Comparison of ENCODE assay signal across 1 cellular context in genomic region chr22:24156915-24157782, GRCh38.
TF ChIP-seq lines count a peak whose summit lies in the region.

No MANE protein-coding gene starts in this region.

TF ChIP-seq in HEK293, 187 proteins besides CTCF, POLR2A, EP300 and RAD21 (continued from another document and continues in another):
- TF ChIP-seq ZBTB10 (tag by site-specific recombination; IDR thresholded peaks at IDR 0.05), result peak; percentile 65; the same call in 1 of the 2 replicates
- TF ChIP-seq ZEB2 (tag by site-specific recombination; IDR thresholded peaks at IDR 0.05), result peak; percentile 53; the same call in 1 of the 2 replicates
- no peak for TF ChIP-seq ZNF473 (tag by site-specific recombination; IDR thresholded peaks at IDR 0.05)
- TF ChIP-seq ZNF692 (tag by site-specific recombination; IDR thresholded peaks at IDR 0.05), result peak; percentile 15; the same call in 1 of the 2 replicates
- no peak for TF ChIP-seq ZNF530 (tag by site-specific recombination; IDR thresholded peaks at IDR 0.05; ENCODE audit: low read depth)
- TF ChIP-seq ZNF426 (tag by site-specific recombination; IDR thresholded peaks at IDR 0.05), result no peak
- peak; percentile 41; the same call in 1 of the 2 replicates for TF ChIP-seq ZNF324 (tag by site-specific recombination; IDR thresholded peaks at IDR 0.05)
- TF ChIP-seq ZNF433 (tag by site-specific recombination; IDR thresholded peaks at IDR 0.05; ENCODE audit: low read depth), result no peak
- no peak for TF ChIP-seq ZFP37 (tag by site-specific recombination; IDR thresholded peaks at IDR 0.05)
- no peak for TF ChIP-seq ZNF521 (tag by site-specific recombination; IDR thresholded peaks at IDR 0.05)
- no peak for TF ChIP-seq ZNF184 (tag by site-specific recombination; IDR thresholded peaks at IDR 0.05)
- no peak for TF ChIP-seq ZBTB26 (tag by site-specific recombination; optimal IDR thresholded peaks at IDR 0.05)
- peak; percentile 96 for TF ChIP-seq GLIS1 (tag by site-specific recombination; IDR thresholded peaks at IDR 0.05)
- TF ChIP-seq KLF9 (tag by site-specific recombination; IDR thresholded peaks at IDR 0.05; ENCODE audit: low read depth), result peak; percentile 89
- peak; percentile 66 for TF ChIP-seq SP2 (tag by site-specific recombination; IDR thresholded peaks at IDR 0.05)
- TF ChIP-seq REST (tag by site-specific recombination; IDR thresholded peaks at IDR 0.05), result no peak
- TF ChIP-seq ZNF24 (tag by site-specific recombination; IDR thresholded peaks at IDR 0.05), result 0 out of 2 replicates have a peak, but pooled peaks have one; percentile 22
- no peak for TF ChIP-seq ZSCAN4 (tag by site-specific recombination; IDR thresholded peaks at IDR 0.05)
- TF ChIP-seq ZNF23 (tag by site-specific recombination; IDR thresholded peaks at IDR 0.05; ENCODE audit: borderline replicate concordance), result no peak
- no peak for TF ChIP-seq ZNF366 (tag by site-specific recombination; conservative IDR thresholded peaks at IDR 0.05)
- no peak for TF ChIP-seq ZNF624 (tag by site-specific recombination; IDR thresholded peaks at IDR 0.05)
- no peak for TF ChIP-seq ZNF202 (tag by site-specific recombination; IDR thresholded peaks at IDR 0.05; ENCODE audit: borderline replicate concordance)
- TF ChIP-seq PRDM4 (tag by site-specific recombination; IDR thresholded peaks at IDR 0.05), result no peak
- no peak for TF ChIP-seq ZNF513 (tag by site-specific recombination; IDR thresholded peaks at IDR 0.05)
- TF ChIP-seq PATZ1 (tag by site-specific recombination; IDR thresholded peaks at IDR 0.05), result peak; percentile 75; the same call in 1 of the 2 replicates
- no peak for TF ChIP-seq YY2 (tag by site-specific recombination; IDR thresholded peaks at IDR 0.05)
- no peak; the same call in 1 of the 2 replicates for TF ChIP-seq ZNF341 (tag by site-specific recombination; IDR thresholded peaks at IDR 0.05; ENCODE audit: low read depth)
- TF ChIP-seq ZNF211 (tag by site-specific recombination; IDR thresholded peaks at IDR 0.05; ENCODE audit: low read depth), result no peak
- TF ChIP-seq REPIN1 (tag by site-specific recombination; IDR thresholded peaks at IDR 0.05; ENCODE audit: low read depth), result no peak
- no peak for TF ChIP-seq ZNF639 (tag by site-specific recombination; IDR thresholded peaks at IDR 0.05)
- TF ChIP-seq ZNF18 (tag by site-specific recombination; IDR thresholded peaks at IDR 0.05), result no peak
- no peak for TF ChIP-seq ZNF138 (tag by site-specific recombination; IDR thresholded peaks at IDR 0.05; ENCODE audit: borderline replicate concordance)
- TF ChIP-seq ZNF335 (tag by site-specific recombination; conservative IDR thresholded peaks at IDR 0.05), result peak; percentile 18; the same call in 1 of the 2 replicates
- no peak; the same call in 1 of the 2 replicates for TF ChIP-seq KLF10 (tag by site-specific recombination; IDR thresholded peaks at IDR 0.05)
- no peak for TF ChIP-seq ZNF302 (tag by site-specific recombination; IDR thresholded peaks at IDR 0.05; ENCODE audit: low read depth)
- no peak for TF ChIP-seq ZNF221 (tag by site-specific recombination; IDR thresholded peaks at IDR 0.05; ENCODE audit: borderline replicate concordance)
- no peak for TF ChIP-seq TCF7L2 (IDR thresholded peaks at IDR 0.05; ENCODE audit: borderline replicate concordance, low read depth, low read length)
- TF ChIP-seq IKZF3 (tag by site-specific recombination; IDR thresholded peaks at IDR 0.05), result peak; percentile 34; the same call in 1 of the 2 replicates
- no peak for TF ChIP-seq WT1 (tag by site-specific recombination; IDR thresholded peaks at IDR 0.05)
- TF ChIP-seq ZNF19 (tag by site-specific recombination; IDR thresholded peaks at IDR 0.05; ENCODE audit: low read depth), result no peak
- no peak for TF ChIP-seq HOXA7 (CRISPR knock-in tag; IDR thresholded peaks at IDR 0.05; ENCODE audit: borderline replicate concordance)
- TF ChIP-seq ZNF266 (tag by site-specific recombination; IDR thresholded peaks at IDR 0.05; ENCODE audit: low read depth), result no peak
- 0 out of 2 replicates have a peak, but pooled peaks have one; percentile 30 for TF ChIP-seq ZNF610 (tag by site-specific recombination; IDR thresholded peaks at IDR 0.05; ENCODE audit: borderline replicate concordance)
